Comparison of ENCODE assay signal across 16 cellular contexts in genomic region chr9:8730618-8731017, GRCh38.
"Had no signal": no experiment of that assay in that cellular context is flagged by ENCODE, and none has a peak within 500 bp of the region (broad histone marks: within the 10 kb centered on the region; RNA-seq: fewer than 3 reads in every experiment).

No MANE protein-coding gene starts in this region.

- H3K4me3 ChIP-seq: breast epithelium, thyroid gland had no signal

- FAIRE-seq: TTC549 had no signal

- H3K27ac ChIP-seq: breast epithelium, thyroid gland had no signal

- H3K4me3 Mint-ChIP-seq: activated B cell treated with CpG ODN at 0.5 μM for 24 hours; activated CD4-positive, alpha-beta T cell treated with anti-CD3 and anti-CD28 coated beads, Interleukin-2, amount 10 ng/mL, durations not matched to agents 24 days and 14 days; activated naive CD8-positive, alpha-beta T cell treated with anti-CD3 and anti-CD28 coated beads for 36 hours; activated T-cell treated with anti-CD3 and anti-CD28 coated beads, Interleukin-2, amount 50 U/mL, for 72 hours; memory B cell; natural killer cell; stimulated activated memory B cell treated with anti-CD40 and anti-IgM and Interleukin-4, amounts not matched to agents 10 μg/mL and 1 μg/mL and 100 μg/mL, for 72 hours; T-helper 17 cell had no signal

- H3K36me3 ChIP-seq: breast epithelium, thyroid gland had no signal

- H3K27ac Mint-ChIP-seq: activated B cell treated with CpG ODN at 0.5 μM for 24 hours; activated CD4-positive, alpha-beta T cell treated with anti-CD3 and anti-CD28 coated beads, Interleukin-2, amount 10 ng/mL, durations not matched to agents 24 days and 14 days; activated naive CD8-positive, alpha-beta T cell treated with anti-CD3 and anti-CD28 coated beads for 36 hours; activated T-cell treated with anti-CD3 and anti-CD28 coated beads, Interleukin-2, amount 50 U/mL, for 72 hours; memory B cell; natural killer cell; stimulated activated memory B cell treated with anti-CD40 and anti-IgM and Interleukin-4, amounts not matched to agents 10 μg/mL and 1 μg/mL and 100 μg/mL, for 72 hours; T-helper 17 cell had no signal

- H3K4me1 Mint-ChIP-seq: activated B cell treated with CpG ODN at 0.5 μM for 24 hours; activated CD4-positive, alpha-beta T cell treated with anti-CD3 and anti-CD28 coated beads, Interleukin-2, amount 10 ng/mL, durations not matched to agents 24 days and 14 days; activated naive CD8-positive, alpha-beta T cell treated with anti-CD3 and anti-CD28 coated beads for 36 hours; memory B cell; natural killer cell; stimulated activated memory B cell treated with anti-CD40 and anti-IgM and Interleukin-4, amounts not matched to agents 10 μg/mL and 1 μg/mL and 100 μg/mL, for 72 hours; T-helper 17 cell had no signal

- ATAC-seq: activated T-cell treated with anti-CD3 and anti-CD28 coated beads, Interleukin-2, amount 50 U/mL, for 72 hours; left ventricle myocardium superior; natural killer cell; stimulated activated memory B cell treated with anti-CD40 and anti-IgM and Interleukin-4, amounts not matched to agents 10 μg/mL and 1 μg/mL and 100 μg/mL, for 72 hours; T-helper 17 cell had no signal

- H3K9me3 Mint-ChIP-seq: activated B cell treated with CpG ODN at 0.5 μM for 24 hours; activated CD4-positive, alpha-beta T cell treated with anti-CD3 and anti-CD28 coated beads, Interleukin-2, amount 10 ng/mL, durations not matched to agents 24 days and 14 days; activated naive CD8-positive, alpha-beta T cell treated with anti-CD3 and anti-CD28 coated beads for 36 hours; activated T-cell treated with anti-CD3 and anti-CD28 coated beads, Interleukin-2, amount 50 U/mL, for 72 hours; memory B cell; natural killer cell; stimulated activated memory B cell treated with anti-CD40 and anti-IgM and Interleukin-4, amounts not matched to agents 10 μg/mL and 1 μg/mL and 100 μg/mL, for 72 hours had no signal

- H3K36me3 Mint-ChIP-seq: activated naive CD8-positive, alpha-beta T cell treated with anti-CD3 and anti-CD28 coated beads for 36 hours; memory B cell; natural killer cell; stimulated activated memory B cell treated with anti-CD40 and anti-IgM and Interleukin-4, amounts not matched to agents 10 μg/mL and 1 μg/mL and 100 μg/mL, for 72 hours had no signal

- H3K4me1 ChIP-seq: breast epithelium, thyroid gland had no signal

- DNase-seq: activated B cell treated with CpG ODN at 0.5 μM for 24 hours; activated CD4-positive, alpha-beta T cell treated with anti-CD3 and anti-CD28 coated beads, Interleukin-2, amount 10 ng/mL, durations not matched to agents 24 days and 14 days; activated CD8-positive, alpha-beta memory T cell treated with anti-CD3 and anti-CD28 coated beads, Interleukin-2, amount 50 U/mL, for 48 hours; activated naive CD8-positive, alpha-beta T cell treated with anti-CD3 and anti-CD28 coated beads for 36 hours; activated T-cell treated with anti-CD3 and anti-CD28 coated beads, Interleukin-2, amount 50 U/mL, for 72 hours; amygdala; dermis blood vessel endothelial cell; hypothalamus; left ventricle myocardium superior; natural killer cell; T-helper 17 cell; thyroid gland had no signal

- H3K9me3 ChIP-seq: breast epithelium, thyroid gland had no signal

- H3K27me3 Mint-ChIP-seq: activated B cell treated with CpG ODN at 0.5 μM for 24 hours; stimulated activated memory B cell treated with anti-CD40 and anti-IgM and Interleukin-4, amounts not matched to agents 10 μg/mL and 1 μg/mL and 100 μg/mL, for 72 hours had no signal

- H3K27me3 ChIP-seq: breast epithelium, thyroid gland had no signal
